ENCODE assay signal across 18 cellular contexts in the genomic region with DNA sequence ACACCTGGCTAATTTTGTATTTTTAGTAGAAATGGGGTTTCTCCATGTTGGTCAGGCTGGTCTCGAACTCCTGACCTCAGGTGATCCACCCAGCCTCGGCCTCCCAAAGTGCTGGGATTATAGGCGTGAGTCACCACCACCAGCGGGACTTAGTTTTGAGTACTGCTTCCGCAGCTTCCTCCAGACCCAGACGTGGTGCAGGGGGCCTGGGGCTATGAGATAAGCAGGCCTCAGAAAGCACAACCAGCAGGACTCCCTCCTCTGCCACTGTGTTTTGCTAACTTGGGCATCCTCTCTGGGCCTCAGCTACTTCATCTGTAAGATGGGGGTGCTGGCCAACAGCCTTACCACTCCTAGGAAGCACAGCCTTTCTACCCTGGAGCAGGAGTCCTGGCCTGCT. TPM values are rescaled to one million over a fixed set of nuclear protein-coding genes. Genes with fewer than 3 reads are reported as not detected.
DNase-seq lines count a peak whose midpoint lies in the region; ATAC-seq and TF ChIP-seq lines count a peak whose summit lies in the region.
"Had no signal": no experiment of that assay in that cellular context is flagged by ENCODE, and none has a peak within 500 bp of the region (broad histone marks: within the 10 kb centered on the region; RNA-seq: fewer than 3 reads in every experiment).

No MANE protein-coding gene starts in this region.

- no peak overlapping the region for H3K9ac ChIP-seq in mammary epithelial cell (ENCODE audit: insufficient read depth, low read length)

- no TSS peak for BruUV-seq in MCF 10A (replicated peaks; lab: Mats Ljungman, UMichigan)
- BruUV-seq in mammary epithelial cell (replicated peaks; lab: Mats Ljungman, UMichigan): no TSS peak

- no peaks in the 10 kb centered on the region for H3K36me3 Mint-ChIP-seq in MCF 10A (ENCODE audit: insufficient read depth, unreplicated experiment)

- no peak overlapping the region for H2AFZ ChIP-seq in mammary epithelial cell (ENCODE audit: low read depth, low read length)

- TF ChIP-seq CTCF in MCF 10A (IDR thresholded peaks at IDR 0.05; ENCODE audit: unreplicated experiment) (no peak), mammary epithelial cell (conservative IDR thresholded peaks at IDR 0.05 in 1 of 2, IDR thresholded peaks at IDR 0.05 in 1 of 2; ENCODE audit: extremely low read depth in 1 of 2, insufficient read depth in 1 of 2, low read depth in 1 of 2, low read length in 2 of 2) (no peak), spleen (IDR thresholded peaks at IDR 0.05 in 8 of 11, conservative IDR thresholded peaks at IDR 0.05 in 3 of 11) (no peak)

- 92% methylated on average over 6 of the region's 6 CpGs for WGBS in mammary epithelial cell (ENCODE audit: low coverage, missing lambda C conversion rate)
- 71 to 85% (median 79%) methylated on average over 6 of the region's 6 CpGs for WGBS in spleen, 5 donors

- H3K9me3 Mint-ChIP-seq in MCF 10A (ENCODE audit: unreplicated experiment): no peaks in the 10 kb centered on the region

- peaks cover 22% of the 10 kb centered on the region for H3K4me1 Mint-ChIP-seq in MCF 10A (ENCODE audit: insufficient read depth, unreplicated experiment)

- ATAC-seq in HG02938 (IDR thresholded peaks at IDR 0.05; ENCODE audit: unreplicated experiment): no peak
- no peak for ATAC-seq in left colon

- H3K4me3 ChIP-seq in mammary epithelial cell (replicated peaks in 1 of 3; ENCODE audit: insufficient read depth in 1 of 3, low read depth in 2 of 3, low read length in 3 of 3): no peak overlapping the region
- no peak overlapping the region for H3K4me3 ChIP-seq in spleen
- H3K4me3 ChIP-seq: HAP-1, Peyer's patch, SJCRH30 had no signal

- in situ Hi-C loops in mammary epithelial cell (cut with MboI; ENCODE audit: low sequenced_read_pairs in 2 of 2): no loop called here

- no peaks in the 10 kb centered on the region for H3K27me3 Mint-ChIP-seq in MCF 10A (ENCODE audit: insufficient read depth, unreplicated experiment)

- H3K27ac ChIP-seq in mammary epithelial cell (ENCODE audit: insufficient read depth, low read depth, low read length) (no peak overlapping the region), spleen (no peak overlapping the region)
- H3K27ac ChIP-seq: Peyer's patch, SJCRH30 had no signal

- no peak overlapping the region for H3K4me2 ChIP-seq in mammary epithelial cell (ENCODE audit: insufficient read depth, low read depth, low read length)

- POLR2A ChIA-PET in MCF 10A (lab: Yijun Ruan, JAX): no interaction called here

- no peaks in the 10 kb centered on the region for H3K9me3 ChIP-seq in mammary epithelial cell (replicated peaks; ENCODE audit: insufficient read depth, low read length)
- no peaks in the 10 kb centered on the region for H3K9me3 ChIP-seq in spleen
- H3K9me3 ChIP-seq: HAP-1, Peyer's patch, SJCRH30 had no signal

- H3K27ac Mint-ChIP-seq in MCF 10A (ENCODE audit: low read depth, unreplicated experiment): no peak overlapping the region

- no peaks in the 10 kb centered on the region for H3K36me3 ChIP-seq in mammary epithelial cell (ENCODE audit: insufficient read depth, low read length)
- H3K36me3 ChIP-seq in spleen: no peaks in the 10 kb centered on the region
- H3K36me3 ChIP-seq: HAP-1, Peyer's patch, SJCRH30 had no signal

- H4K20me1 ChIP-seq in mammary epithelial cell (ENCODE audit: insufficient read depth, low read length): no peaks in the 10 kb centered on the region

- intact Hi-C loops in MCF 10A (cut with micrococcal nuclease): no loop called here
- intact Hi-C loops in mammary epithelial cell (cut with micrococcal nuclease): no loop called here
- intact Hi-C loops in spleen (cut with DNase I; ENCODE audit: low total_unique reads): no loop called here
- intact Hi-C loops in left colon (cut with DNase I, micrococcal nuclease): no loop called here

- H3K4me1 ChIP-seq in mammary epithelial cell (ENCODE audit: insufficient read depth, low read length) (peaks cover 22% of the 10 kb centered on the region), spleen (no peaks in the 10 kb centered on the region)
- H3K4me1 ChIP-seq: HAP-1, Peyer's patch, SJCRH30 had no signal

- H3K27me3 ChIP-seq in mammary epithelial cell (ENCODE audit: insufficient read depth, low read length) (no peaks in the 10 kb centered on the region), spleen (replicated peaks in 1 of 7) (peaks cover 0 to 35% (median 0%) of the 10 kb centered on the region in 7 donors)
- H3K27me3 ChIP-seq: Peyer's patch had no signal

- no peak overlapping the region for H3K4me3 Mint-ChIP-seq in MCF 10A (ENCODE audit: unreplicated experiment)

- no peak for TF ChIP-seq POLR2A in spleen (IDR thresholded peaks at IDR 0.05)

- H3K79me2 ChIP-seq in mammary epithelial cell (ENCODE audit: insufficient read depth, low read length): no peaks in the 10 kb centered on the region

- DNase-seq in MCF 10A (ENCODE audit: unreplicated experiment) (peak; percentile 9), mammary epithelial cell (no peak), OCI-M1 (lab: John Stamatoyannopoulos, UW) (peak; percentile 31), glomerular visceral epithelial cell (ENCODE audit: extremely low spot score) (peak; percentile 18), spleen (peak; percentile 58), 8988T (no peak), left colon (no peak)
- DNase-seq: C1 segment of cervical spinal cord, KG1, NCI-H1105, NCI-H1694, NCI-H510A treated with DMSO at 0.1 percent for 48 hours, NCI-H82, SJCRH30, SW 1271 had no signal

- dilution Hi-C loops in mammary epithelial cell (cut with HindIII; ENCODE audit: low sequenced_read_pairs): no loop called here

- CTCF ChIA-PET in MCF 10A (lab: Yijun Ruan, JAX) (interaction anchor here (0.8 to 2.1 kb wide), 3 partner anchors 11 to 426 kb away, joined by 4 to 7 read pairs (median 4); no protein-coding TSS in a partner anchor), mammary epithelial cell (lab: Charles Lee; ENCODE audit: low non-redundant PET) (no interaction called here)

RNA-seq across cellular contexts. Expression of a gene that starts 37.8 kb away (rescaled TPM):
- total RNA-seq in MCF 10A (2022): 0.05 TPM in 1 of 2 replicates, not detected in the other
- total RNA-seq in mammary epithelial cell: 1 to 10 TPM in 1 of 2 donors, under 1 TPM in 1; 0.50 to 3.1 TPM
- 1.6 TPM for polyA plus RNA-seq in mammary epithelial cell
- polyA minus RNA-seq in mammary epithelial cell: 4.2 TPM
- 1 to 10 TPM in 1 of 7 donors, under 1 TPM in 6; 0.44 to 1.0 (median 0.58) TPM for total RNA-seq in spleen
- under 1 TPM; 0.27 to 0.48 (median 0.48) TPM for polyA plus RNA-seq in spleen
- under 1 TPM; 0.42 to 0.46 TPM for total RNA-seq in left colon

Comparison
In these comparisons a context has a peak if more than half of its experiments do, and no peak if none do; other contexts are left out.
1. DNase-seq: peak in MCF 10A (single experiment), OCI-M1 (single experiment), glomerular visceral epithelial cell (single experiment) and spleen (single experiment); none in mammary epithelial cell (single experiment), 8988T (single experiment) and left colon (0 of 2).